In the genomic region with DNA sequence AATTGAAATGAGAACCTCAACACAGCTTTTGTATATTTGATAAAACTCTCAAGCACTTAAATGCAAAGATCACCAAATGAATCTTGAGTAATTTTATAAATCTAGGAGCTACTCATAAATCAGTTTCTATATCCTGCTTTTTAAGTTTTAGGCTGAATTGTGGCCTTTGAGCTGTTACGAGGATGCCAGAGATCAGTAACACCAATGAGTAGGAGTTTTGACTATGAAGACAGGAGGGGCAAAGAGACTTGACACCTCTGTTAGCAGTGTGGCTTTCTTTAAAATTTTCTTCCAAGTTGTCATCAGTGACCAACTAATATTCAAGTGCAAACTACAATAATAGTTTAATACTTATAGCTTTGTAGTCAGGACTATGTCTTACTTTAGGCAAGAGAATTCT, we compare ENCODE assay signal across 17 cellular contexts. TPM values are rescaled to one million over a fixed set of nuclear protein-coding genes. Genes with fewer than 3 reads are reported as not detected.
DNase-seq lines count a peak whose midpoint lies in the region; ATAC-seq, FAIRE-seq and TF ChIP-seq lines count a peak whose summit lies in the region.
"Had no signal": no experiment of that assay in that cellular context is flagged by ENCODE, and none has a peak within 500 bp of the region (broad histone marks: within the 10 kb centered on the region; RNA-seq: fewer than 3 reads in every experiment).

No MANE protein-coding gene starts in this region.

- no peaks in the 10 kb centered on the region for H3K9me3 ChIP-seq in liver (ENCODE audit: control insufficient read depth in 4 of 4, low read length in 3 of 4)
- H3K9me3 ChIP-seq in HepG2 (ENCODE audit: low read length): no peaks in the 10 kb centered on the region
- H3K9me3 ChIP-seq: Caco-2 had no signal

- peaks cover 0 to 10% (median 2%) of the 10 kb centered on the region in 4 donors for H3K4me1 ChIP-seq in liver (ENCODE audit: control insufficient read depth in 4 of 4, insufficient read depth in 4 of 4, low read length in 3 of 4)
- H3K4me1 ChIP-seq in HepG2 (ENCODE audit: insufficient read depth, low read length): no peaks in the 10 kb centered on the region

- POLR2A ChIA-PET in HepG2 (lab: Yijun Ruan, JAX): no interaction called here

- no peak overlapping the region for H3K4me3 ChIP-seq in liver (ENCODE audit: low read depth in 1 of 3, low read length in 3 of 3)
- H3K4me3 ChIP-seq in HepG2 (replicated peaks in 1 of 3; ENCODE audit: insufficient read depth in 1 of 3, low read depth in 2 of 3, low read length in 3 of 3): no peak overlapping the region

- H2AFZ ChIP-seq in HepG2 (ENCODE audit: low read length): no peak overlapping the region

- peak overlapping the region in 1 of 2 donors; percentile 61 for H3K9ac ChIP-seq in liver (ENCODE audit: low read depth in 1 of 2, low read length in 2 of 2)
- no peak overlapping the region for H3K9ac ChIP-seq in HepG2 (ENCODE audit: insufficient read depth, low read depth, low read length)

- peak overlapping the region; percentile 41 for H3K4me3 Mint-ChIP-seq in activated T-helper 17 cell treated with anti-CD3 and anti-CD28 coated beads, Interleukin-2, amount 50 U/mL, for 72 hours
- H3K4me3 Mint-ChIP-seq: H9, IgD-negative memory B cell had no signal

- ATAC-seq in HepG2: no peak
- peak; percentile 48 for ATAC-seq in activated T-helper 17 cell treated with anti-CD3 and anti-CD28 coated beads, Interleukin-2, amount 50 U/mL, for 72 hours (replicated peaks)

- no peaks in the 10 kb centered on the region for H3K27me3 ChIP-seq in liver (ENCODE audit: control insufficient read depth in 4 of 4, insufficient read depth in 4 of 4, low read length in 3 of 4)
- no peaks in the 10 kb centered on the region for H3K27me3 ChIP-seq in HepG2 (ENCODE audit: control insufficient read depth in 1 of 2, insufficient read depth in 2 of 2, low read length in 2 of 2)

- in situ Hi-C loops in HepG2 (cut with HindIII; ENCODE audit: extremely low pct_ligation_motif_present, low pct_unique_long_range_greater_than_20kb): loop anchor here (10.0 kb wide), 1 partner anchor 348 kb away; no protein-coding TSS in a partner anchor

- H3K4me2 ChIP-seq in HepG2 (ENCODE audit: low read depth, low read length): no peak overlapping the region

- no peaks in the 10 kb centered on the region for H3K27me3 Mint-ChIP-seq in activated T-helper 17 cell treated with anti-CD3 and anti-CD28 coated beads, Interleukin-2, amount 50 U/mL, for 72 hours
- H3K27me3 Mint-ChIP-seq: IgD-negative memory B cell had no signal

- H3K79me2 ChIP-seq in HepG2 (ENCODE audit: insufficient read depth, low read length): peaks cover 3% of the 10 kb centered on the region

- peaks cover 31% of the 10 kb centered on the region for H3K36me3 Mint-ChIP-seq in activated T-helper 17 cell treated with anti-CD3 and anti-CD28 coated beads, Interleukin-2, amount 50 U/mL, for 72 hours (ENCODE audit: low read depth)
- H3K36me3 Mint-ChIP-seq: IgD-negative memory B cell had no signal

- TF ChIP-seq EP300 in HepG2 (IDR thresholded peaks at IDR 0.05; ENCODE audit: low read depth in 2 of 2, low read length in 2 of 2) (no peak), HepG2 (CRISPR knock-in tag; IDR thresholded peaks at IDR 0.05; ENCODE audit: borderline replicate concordance) (no peak)

- H4K20me1 ChIP-seq in HepG2 (ENCODE audit: insufficient read depth, low read length): no peaks in the 10 kb centered on the region

- no peaks in the 10 kb centered on the region for H3K9me3 Mint-ChIP-seq in activated T-helper 17 cell treated with anti-CD3 and anti-CD28 coated beads, Interleukin-2, amount 50 U/mL, for 72 hours
- H3K9me3 Mint-ChIP-seq: H9, IgD-negative memory B cell had no signal

- TF ChIP-seq CTCF in liver (IDR thresholded peaks at IDR 0.05; ENCODE audit: low read depth, low read length, missing input control): no peak
- no peak for TF ChIP-seq CTCF in HepG2 (CRISPR knock-in tag; IDR thresholded peaks at IDR 0.05)

- no peak for TF ChIP-seq POLR2A in HepG2 (IDR thresholded peaks at IDR 0.05; ENCODE audit: insufficient read depth in 1 of 2, low read depth in 2 of 2, low read length in 2 of 2)

- CTCF ChIA-PET in HepG2 (lab: Yijun Ruan, JAX; ENCODE audit: low intra/inter-chr PET ratio, low total read pairs): no interaction called here

- H3K4me1 Mint-ChIP-seq in activated T-helper 17 cell treated with anti-CD3 and anti-CD28 coated beads, Interleukin-2, amount 50 U/mL, for 72 hours: peaks cover 21% of the 10 kb centered on the region
- H3K4me1 Mint-ChIP-seq: H9 had no signal

- H3K36me3 ChIP-seq in liver (ENCODE audit: control insufficient read depth in 4 of 4, insufficient read depth in 3 of 4, low read depth in 1 of 4, low read length in 3 of 4) (peaks cover 0 to 2% (median under 1%) of the 10 kb centered on the region in 4 donors), HepG2 (replicated peaks in 1 of 2; ENCODE audit: control insufficient read depth in 1 of 2, insufficient read depth in 2 of 2, low read length in 2 of 2) (no peaks in the 10 kb centered on the region)

- FAIRE-seq in HepG2 (lab: Jason Lieb, UNC): no peak

- WGBS in liver: 35% methylated on average over 1 of the region's 1 CpG
- 100% methylated on average over 1 of the region's 1 CpG for whole genome bisulfite sequencing in HepG2 (ENCODE audit: low lambda C conversion rate)

- H3K27ac Mint-ChIP-seq in activated T-helper 17 cell treated with anti-CD3 and anti-CD28 coated beads, Interleukin-2, amount 50 U/mL, for 72 hours: peak overlapping the region; percentile 75

- TF ChIP-seq RAD21 in liver (IDR thresholded peaks at IDR 0.05): no peak
- TF ChIP-seq RAD21 in HepG2 (CRISPR knock-in tag; IDR thresholded peaks at IDR 0.05): no peak

- intact Hi-C loops in HepG2 (cut with micrococcal nuclease; ENCODE audit: unreplicated experiment): no loop called here

- no peak for DNase-seq in HepG2 (ENCODE audit: low spot score)
- DNase-seq in fibroblast of peridontal ligament (ENCODE audit: extremely low read depth): peak; percentile 13
- DNase-seq in DMS 273 (lab: John Stamatoyannopoulos, UW; ENCODE audit: unreplicated experiment): no peak
- DNase-seq in D341Med (ENCODE audit: low spot score): no peak
- DNase-seq in UCSD-AML1 (lab: John Stamatoyannopoulos, UW; ENCODE audit: unreplicated experiment): no peak
- DNase-seq: Caco-2, DMS53, H9, NCI-H187, NCI-H446, NCI-H748 treated with DMSO at 0.1 percent for 48 hours, RPMI8226, SIG-M5 had no signal

- H3K27ac ChIP-seq in liver (ENCODE audit: low read depth in 1 of 2, low read length in 2 of 2) (peak overlapping the region; percentile 46 to 60), HepG2 (ENCODE audit: extremely low read length, insufficient read depth, low read length) (no peak overlapping the region)
- H3K27ac ChIP-seq: C4-2B had no signal

- BruUV-seq in HepG2 (replicated peaks; lab: Mats Ljungman, UMichigan): no TSS peak

RNA-seq across cellular contexts. Expression of a gene that starts 12.6 kb away (rescaled TPM):
- total RNA-seq in liver (10 to 100 TPM; 30.4 to 38.6 TPM), HepG2 (2016; rRNA removed; fragmentation: Illumina TruSeq; extraction: Trizol) (45.6 and 85.2 TPM in 2 replicates)
- polyA plus RNA-seq in liver (10 to 100 TPM in 1 of 2 donors, 1 to 10 TPM in 1; 9.7 to 24.5 TPM), HepG2 (2011; rRNA removed) (12.7 and 19.7 TPM in 2 replicates)
- 4.7 and 4.8 TPM in 2 replicates for total RNA-seq in HepG2 (2016; cell fraction: cytosol; rRNA removed; fragmentation: Illumina TruSeq; extraction: Trizol; ENCODE audit: low read depth)
- total RNA-seq in HepG2 (2016; cell fraction: insoluble cytoplasmic fraction; rRNA removed; fragmentation: Illumina TruSeq; extraction: Trizol): 48.3 and 82.7 TPM in 2 replicates
- 21.1 and 21.5 TPM in 2 replicates for total RNA-seq in HepG2 (2016; cell fraction: membrane; rRNA removed; fragmentation: Illumina TruSeq; extraction: Trizol)
- 76.4 and 84.8 TPM in 2 replicates for total RNA-seq in HepG2 (2016; cell fraction: nucleus; rRNA removed; fragmentation: Illumina TruSeq; extraction: Trizol)
- polyA plus RNA-seq in HepG2 (2011; cell fraction: cytosol; rRNA removed): 5.6 and 9.0 TPM in 2 replicates
- 10.3 and 10.4 TPM in 2 replicates for polyA plus RNA-seq in HepG2 (2011; cell fraction: nucleus; rRNA removed)
- polyA plus RNA-seq in HepG2 (2012): 9.5 and 19.4 TPM in 2 replicates
- 1.2 and 1.5 TPM in 2 replicates for polyA plus RNA-seq in HepG2 (2016; cell fraction: cytosol; fragmentation: Illumina TruSeq; extraction: Trizol; ENCODE audit: low read depth)
- 42.7 and 48.8 TPM in 2 replicates for polyA plus RNA-seq in HepG2 (2016; cell fraction: insoluble cytoplasmic fraction; fragmentation: Illumina TruSeq; extraction: Trizol; ENCODE audit: low read depth)
- polyA plus RNA-seq in HepG2 (2016; cell fraction: membrane; fragmentation: Illumina TruSeq; extraction: Trizol; ENCODE audit: low read depth): 6.0 and 6.8 TPM in 2 replicates
- polyA plus RNA-seq in HepG2 (2016; cell fraction: nucleus; fragmentation: Illumina TruSeq; extraction: Trizol; ENCODE audit: insufficient read depth, low read depth): 56.7 and 58.8 TPM in 2 replicates
- 54.6 and 63.8 TPM in 2 replicates for polyA minus RNA-seq in HepG2 (2011; rRNA and poly(A)+ RNA removed; ENCODE audit: low replicate concordance)
- 24.6 and 32.6 TPM in 2 replicates for polyA minus RNA-seq in HepG2 (2011; cell fraction: cytosol; rRNA and poly(A)+ RNA removed)
- 139 and 150 TPM in 2 replicates for polyA minus RNA-seq in HepG2 (2011; cell fraction: nucleus; rRNA and poly(A)+ RNA removed)
- total RNA-seq in activated T-helper 17 cell treated with anti-CD3 and anti-CD28 coated beads, Interleukin-2, amount 50 U/mL, for 72 hours: 10 to 100 TPM; 47.1 to 53.3 TPM

RNA-seq across cellular contexts. Expression of a gene that starts 12.7 kb away (rescaled TPM):
- 1 to 10 TPM; 3.7 to 6.4 TPM for total RNA-seq in liver
- 1 to 10 TPM; 1.8 to 4.3 TPM for polyA plus RNA-seq in liver
- 7.7 and 9.5 TPM in 2 replicates for total RNA-seq in HepG2 (2016; rRNA removed; fragmentation: Illumina TruSeq; extraction: Trizol)
- 2.7 and 3.1 TPM in 2 replicates for total RNA-seq in HepG2 (2016; cell fraction: cytosol; rRNA removed; fragmentation: Illumina TruSeq; extraction: Trizol; ENCODE audit: low read depth)
- total RNA-seq in HepG2 (2016; cell fraction: insoluble cytoplasmic fraction; rRNA removed; fragmentation: Illumina TruSeq; extraction: Trizol): 6.9 and 9.0 TPM in 2 replicates
- total RNA-seq in HepG2 (2016; cell fraction: membrane; rRNA removed; fragmentation: Illumina TruSeq; extraction: Trizol): 2.7 and 3.4 TPM in 2 replicates
- 10.8 and 11.6 TPM in 2 replicates for total RNA-seq in HepG2 (2016; cell fraction: nucleus; rRNA removed; fragmentation: Illumina TruSeq; extraction: Trizol)
- polyA plus RNA-seq in HepG2 (2011; rRNA removed): 1.7 and 2.3 TPM in 2 replicates
- 0.86 and 1.2 TPM in 2 replicates for polyA plus RNA-seq in HepG2 (2011; cell fraction: cytosol; rRNA removed)
- 0.88 and 1.8 TPM in 2 replicates for polyA plus RNA-seq in HepG2 (2011; cell fraction: nucleus; rRNA removed)
- 3.5 and 4.0 TPM in 2 replicates for polyA plus RNA-seq in HepG2 (2012)
- 0.50 and 0.83 TPM in 2 replicates for polyA plus RNA-seq in HepG2 (2016; cell fraction: cytosol; fragmentation: Illumina TruSeq; extraction: Trizol; ENCODE audit: low read depth)
- 5.7 and 7.4 TPM in 2 replicates for polyA plus RNA-seq in HepG2 (2016; cell fraction: insoluble cytoplasmic fraction; fragmentation: Illumina TruSeq; extraction: Trizol; ENCODE audit: low read depth)
- 1.3 and 2.1 TPM in 2 replicates for polyA plus RNA-seq in HepG2 (2016; cell fraction: membrane; fragmentation: Illumina TruSeq; extraction: Trizol; ENCODE audit: low read depth)
- 3.9 and 11.0 TPM in 2 replicates for polyA plus RNA-seq in HepG2 (2016; cell fraction: nucleus; fragmentation: Illumina TruSeq; extraction: Trizol; ENCODE audit: insufficient read depth, low read depth)
- 2.7 and 3.6 TPM in 2 replicates for polyA minus RNA-seq in HepG2 (2011; rRNA and poly(A)+ RNA removed; ENCODE audit: low replicate concordance)
- polyA minus RNA-seq in HepG2 (2011; cell fraction: cytosol; rRNA and poly(A)+ RNA removed): 2.5 TPM in 2 replicates
- polyA minus RNA-seq in HepG2 (2011; cell fraction: nucleus; rRNA and poly(A)+ RNA removed): 12.4 and 21.9 TPM in 2 replicates
- 1 to 10 TPM; 5.6 to 8.5 TPM for total RNA-seq in activated T-helper 17 cell treated with anti-CD3 and anti-CD28 coated beads, Interleukin-2, amount 50 U/mL, for 72 hours
